Comparison of ENCODE assay signal across 14 cellular contexts in the genomic region with DNA sequence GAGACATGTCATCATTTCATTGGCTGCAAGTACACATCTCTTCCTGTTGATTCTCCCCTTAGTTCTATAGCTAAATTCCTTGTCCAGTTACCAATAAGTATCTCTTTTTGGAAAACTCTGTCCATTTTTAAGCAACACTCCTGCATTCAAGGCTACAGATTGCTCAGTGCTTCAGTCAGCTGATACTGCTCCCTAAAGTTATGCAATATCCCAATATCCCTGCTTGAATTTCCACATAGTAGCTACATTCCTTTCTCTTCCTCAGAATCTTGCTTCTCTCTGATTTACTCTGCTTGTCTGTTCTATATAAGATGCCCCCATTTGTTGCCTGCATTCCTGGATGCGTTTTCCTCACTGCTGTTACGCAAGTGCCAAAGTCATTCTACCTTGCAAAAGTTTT.
DNase-seq lines count a peak whose midpoint lies in the region; ATAC-seq and TF ChIP-seq lines count a peak whose summit lies in the region.
"Had no signal": no experiment of that assay in that cellular context is flagged by ENCODE, and none has a peak within 500 bp of the region (broad histone marks: within the 10 kb centered on the region; RNA-seq: fewer than 3 reads in every experiment).

No MANE protein-coding gene starts in this region.

- CTCF ChIA-PET in IMR-90 (lab: Yijun Ruan, JAX), result interaction anchor here (1.0 to 1.3 kb wide), 2 partner anchors 9 to 37 kb away, joined by 4 read pairs; no protein-coding TSS in a partner anchor

- peak; percentile 62 for DNase-seq in AG08395 (ENCODE audit: low spot score)
- peak; percentile 77 for DNase-seq in IMR-90
- peak; percentile 43 to 71 for DNase-seq in fibroblast of lung (ENCODE audit: low read depth in 2 of 2)
- peak; percentile 73 for DNase-seq in mesenchymal stem cell
- DNase-seq in kidney tubule cell (ENCODE audit: low spot score), result no peak
- no peak for DNase-seq in NCI-H146 (lab: John Stamatoyannopoulos, UW)
- DNase-seq: activated CD4-positive, alpha-beta T cell treated with anti-CD3 and anti-CD28 coated beads for 36 hours; effector CD4-positive, alpha-beta T cell; GF-D8; GOT3; NCI-H187 treated with DMSO at 0.1 percent for 48 hours; NCI-H524 had no signal

- intact Hi-C loops in IMR-90 (cut with micrococcal nuclease), result no loop called here

- no peaks in the 10 kb centered on the region for H3K79me2 ChIP-seq in fibroblast of lung (ENCODE audit: control insufficient read depth, insufficient read depth, low read length)

- H2BK120ac ChIP-seq in IMR-90 (ENCODE audit: low read depth, low read length) (peak overlapping the region; percentile 62), mesenchymal stem cell (ENCODE audit: low read depth, low read length) (no peak overlapping the region)

- H4K5ac ChIP-seq in IMR-90 (ENCODE audit: low read depth, low read length), result peak overlapping the region; percentile 89

- POLR2A ChIA-PET in IMR-90 (lab: Charles Lee; ENCODE audit: unreplicated experiment), result no interaction called here

- H3K23ac ChIP-seq in IMR-90 (ENCODE audit: low read depth, low read length) (peak overlapping the region; percentile 74), mesenchymal stem cell (ENCODE audit: low read length in 2 of 2) (no peak overlapping the region)

- H4K8ac ChIP-seq in IMR-90 (ENCODE audit: low read depth in 2 of 2, low read length in 2 of 2), result peak overlapping the region in 1 of 2 experiments; percentile 31; a peak in 2 of 4 replicates
- H4K8ac ChIP-seq in mesenchymal stem cell (ENCODE audit: low read length), result no peak overlapping the region

- H2BK5ac ChIP-seq in IMR-90 (ENCODE audit: low read depth, low read length, poor library complexity, severe bottlenecking) (peak overlapping the region; percentile 83), mesenchymal stem cell (ENCODE audit: low read depth, low read length, poor library complexity, severe bottlenecking) (no peak overlapping the region)

- H3K9ac ChIP-seq in IMR-90 (ENCODE audit: low read depth, low read length) (peak overlapping the region; percentile 60; the same call in 1 of the 2 replicates), fibroblast of lung (ENCODE audit: insufficient read depth, low read length) (no peak overlapping the region), mesenchymal stem cell (ENCODE audit: low read length) (peak overlapping the region; percentile 40)

- in situ Hi-C loops in IMR-90 (cut with MboI; ENCODE audit: low sequenced_read_pairs), result no loop called here

- H2BK15ac ChIP-seq in IMR-90 (ENCODE audit: low read depth, low read length), result no peak overlapping the region
- no peak overlapping the region for H2BK15ac ChIP-seq in mesenchymal stem cell (ENCODE audit: low read depth, poor library complexity, severe bottlenecking)

- H3K4me2 ChIP-seq in IMR-90 (ENCODE audit: low read depth, low read length), result peak overlapping the region; percentile 96
- peak overlapping the region; percentile 18 for H3K4me2 ChIP-seq in fibroblast of lung (ENCODE audit: extremely low read depth, insufficient read depth, low read length)
- no peak overlapping the region for H3K4me2 ChIP-seq in mesenchymal stem cell (ENCODE audit: low read length, poor library complexity, severe bottlenecking)

- ATAC-seq in IMR-90 (ENCODE audit: low read depth) (peak; percentile 85), HG03457 (IDR thresholded peaks at IDR 0.05; ENCODE audit: unreplicated experiment) (no peak), HG02678 (IDR thresholded peaks at IDR 0.05; ENCODE audit: unreplicated experiment) (no peak)
- ATAC-seq: activated CD4-positive, alpha-beta T cell treated with anti-CD3 and anti-CD28 coated beads for 36 hours had no signal

- no peak overlapping the region for H4K91ac ChIP-seq in IMR-90 (ENCODE audit: insufficient read depth, low read depth, low read length)
- no peak overlapping the region for H4K91ac ChIP-seq in mesenchymal stem cell (ENCODE audit: low read length)

- H3K27ac ChIP-seq in IMR-90 (ENCODE audit: insufficient read depth, low read length) (peak overlapping the region; percentile 76; the same call in 1 of the 2 replicates), fibroblast of lung (ENCODE audit: insufficient read depth, low read length) (no peak overlapping the region), mesenchymal stem cell (ENCODE audit: low read length, poor library complexity, severe bottlenecking) (no peak overlapping the region)

- H3K18ac ChIP-seq in IMR-90 (ENCODE audit: low read depth, low read length) (peak overlapping the region; percentile 95), mesenchymal stem cell (ENCODE audit: low read depth in 1 of 2, low read length in 2 of 2) (no peak overlapping the region)

- peak overlapping the region; percentile 56; the same call in 1 of the 2 replicates for H2BK20ac ChIP-seq in IMR-90 (ENCODE audit: low read depth, low read length)

- peaks cover 9% of the 10 kb centered on the region; the same call in 1 of the 2 replicates for H3K9me3 ChIP-seq in IMR-90 (ENCODE audit: control insufficient read depth, insufficient read depth, low read length)
- H3K9me3 ChIP-seq in fibroblast of lung (ENCODE audit: control insufficient read depth, insufficient read depth, low read depth, low read length), result no peaks in the 10 kb centered on the region
- H3K9me3 ChIP-seq in mesenchymal stem cell (ENCODE audit: control insufficient read depth, low read length), result no peaks in the 10 kb centered on the region

- H3K14ac ChIP-seq in IMR-90 (replicated peaks; ENCODE audit: low read depth, low read length), result peak overlapping the region; percentile 80; the same call in 1 of the 2 replicates
- H3K14ac ChIP-seq in mesenchymal stem cell (ENCODE audit: low read length in 2 of 2), result no peak overlapping the region

- TF ChIP-seq POLR2A in IMR-90 (IDR thresholded peaks at IDR 0.05; ENCODE audit: low read depth, low read length), result no peak

- H3K56ac ChIP-seq in IMR-90 (ENCODE audit: extremely low read depth, insufficient read depth, low read length), result peak overlapping the region; percentile 64; the same call in 1 of the 2 replicates

- H4K20me1 ChIP-seq in IMR-90 (ENCODE audit: insufficient read depth, low read length) (no peaks in the 10 kb centered on the region), fibroblast of lung (ENCODE audit: control insufficient read depth, extremely low read depth, insufficient read depth, low read length) (no peaks in the 10 kb centered on the region)

- H2AK9ac ChIP-seq in IMR-90 (replicated peaks; ENCODE audit: low read depth, low read length, poor library complexity), result no peak overlapping the region

- dilution Hi-C loops in IMR-90 (cut with HindIII; ENCODE audit: low sequenced_read_pairs, unreplicated experiment), result no loop called here

- no peak for TF ChIP-seq RAD21 in IMR-90 (IDR thresholded peaks at IDR 0.05; ENCODE audit: low read length)

- H3K36me3 ChIP-seq in IMR-90 (ENCODE audit: control insufficient read depth, insufficient read depth, low read length) (no peaks in the 10 kb centered on the region), fibroblast of lung (ENCODE audit: control insufficient read depth, insufficient read depth, low read length) (no peaks in the 10 kb centered on the region), mesenchymal stem cell (ENCODE audit: control insufficient read depth in 1 of 2, insufficient read depth in 2 of 2, low read depth in 1 of 2, low read length in 2 of 2) (peaks cover 0 to 3% of the 10 kb centered on the region in 2 experiments)

- BruUV-seq in IMR-90 (replicated peaks; lab: Mats Ljungman, UMichigan), result no TSS peak

- peaks cover 5 to 44% of the 10 kb centered on the region in 2 experiments for H3K79me1 ChIP-seq in IMR-90 (ENCODE audit: low read depth in 1 of 2, low read length in 2 of 2)
- peaks cover 7% of the 10 kb centered on the region for H3K79me1 ChIP-seq in mesenchymal stem cell (replicated peaks; ENCODE audit: low read length, poor library complexity, severe bottlenecking)

- TF ChIP-seq CTCF in IMR-90 (conservative IDR thresholded peaks at IDR 0.05; ENCODE audit: low read depth, low read length), result no peak
- no peak for TF ChIP-seq CTCF in fibroblast of lung (conservative IDR thresholded peaks at IDR 0.05 in 1 of 2, IDR thresholded peaks at IDR 0.05 in 1 of 2; ENCODE audit: low read depth in 1 of 2, low read length in 2 of 2)

- no peaks in the 10 kb centered on the region for H3K27me3 ChIP-seq in IMR-90 (ENCODE audit: control insufficient read depth, insufficient read depth, low read length)
- H3K27me3 ChIP-seq in fibroblast of lung (ENCODE audit: control insufficient read depth, insufficient read depth, low read length), result no peaks in the 10 kb centered on the region
- no peaks in the 10 kb centered on the region for H3K27me3 ChIP-seq in mesenchymal stem cell (ENCODE audit: control insufficient read depth in 1 of 2, insufficient read depth in 1 of 2, low read length in 2 of 2)

- H3K4me3 ChIP-seq in IMR-90 (ENCODE audit: insufficient read depth, low read depth, low read length) (no peak overlapping the region; the same call in 1 of the 2 replicates), fibroblast of lung (replicated peaks in 1 of 4; ENCODE audit: control extremely low read depth in 1 of 4, insufficient read depth in 1 of 4, low read depth in 3 of 4, low read length in 4 of 4) (peak overlapping the region in 1 of 4 experiments; percentile 15), mesenchymal stem cell (ENCODE audit: insufficient read depth in 1 of 2, low read depth in 1 of 2, low read length in 2 of 2) (peak overlapping the region in 1 of 2 experiments; percentile 4)

- peak overlapping the region; percentile 70 for H3K4ac ChIP-seq in IMR-90 (ENCODE audit: low read depth, low read length)
- H3K4ac ChIP-seq in mesenchymal stem cell (ENCODE audit: low read depth in 1 of 2, low read length in 2 of 2), result no peak overlapping the region

- peak overlapping the region in 1 of 2 experiments; percentile 42 for H2BK12ac ChIP-seq in mesenchymal stem cell (ENCODE audit: low read length in 2 of 2)

- H3K4me1 ChIP-seq in IMR-90 (ENCODE audit: control insufficient read depth, insufficient read depth, low read length) (peaks cover 14% of the 10 kb centered on the region), fibroblast of lung (ENCODE audit: control insufficient read depth, extremely low read depth, insufficient read depth, low read length) (peaks cover 2% of the 10 kb centered on the region), mesenchymal stem cell (ENCODE audit: control insufficient read depth, insufficient read depth, low read depth, low read length) (no peaks in the 10 kb centered on the region)

- H2AK5ac ChIP-seq in IMR-90 (ENCODE audit: low read depth, low read length), result no peak overlapping the region; the same call in 1 of the 2 replicates
- H2AK5ac ChIP-seq in mesenchymal stem cell (ENCODE audit: low read length, severe bottlenecking), result no peak overlapping the region

- H3K9me1 ChIP-seq in IMR-90 (ENCODE audit: insufficient read depth, low read length), result peaks cover 6% of the 10 kb centered on the region; the same call in 1 of the 2 replicates

- H2AFZ ChIP-seq in IMR-90 (replicated peaks; ENCODE audit: low read length, poor library complexity) (no peak overlapping the region), fibroblast of lung (ENCODE audit: low read length) (no peak overlapping the region), mesenchymal stem cell (ENCODE audit: low read depth, low read length) (no peak overlapping the region)

- no CpG with 5 or more reads among the region's 2 CpGs for WGBS in IMR-90 (ENCODE audit: extremely low coverage in 2 of 2, insufficient read length in 1 of 2), 2 experiments
- WGBS in mesenchymal stem cell, result 70% methylated on average over 1 of the region's 2 CpGs

TF ChIP-seq in IMR-90, 13 proteins besides CTCF, POLR2A, EP300 and RAD21 (continues in another document):
- no peak for TF ChIP-seq BHLHE40 (IDR thresholded peaks at IDR 0.05; ENCODE audit: low read depth, low read length)

Comparison
In these comparisons a context has a peak if more than half of its experiments do, and no peak if none do; other contexts are left out.
1. DNase-seq: peak in AG08395 (single experiment), IMR-90 (single experiment), fibroblast of lung (2 of 2) and mesenchymal stem cell (single experiment); none in kidney tubule cell (single experiment) and NCI-H146 (single experiment).